In genomic region chr6:141922898-141923297, GRCh38 we compare ENCODE assay signal across 11 cellular contexts.
"Had no signal": no experiment of that assay in that cellular context is flagged by ENCODE, and none has a peak within 500 bp of the region (broad histone marks: within the 10 kb centered on the region; RNA-seq: fewer than 3 reads in every experiment).

No MANE protein-coding gene starts in this region.

- H3K4me3 Mint-ChIP-seq: GM23338, H9, HFFc6 had no signal

- H3K4me1 Mint-ChIP-seq: GM23338, H9 had no signal

- H2AFZ ChIP-seq: GM23248, GM23338 had no signal

- ATAC-seq: GM23338, HCT116 had no signal

- H3K9me3 ChIP-seq: HAP-1 had no signal

- H3K36me3 ChIP-seq: HAP-1 had no signal

- DNase-seq: GM23248, GOT3, H7, H9, HCEC 1CT, HFFc6 had no signal

- H3K27ac ChIP-seq: GM23248 had no signal

- H3K9me3 Mint-ChIP-seq: HFFc6 had no signal

- H3K9ac ChIP-seq: GM23248 had no signal

- H3K4me1 ChIP-seq: HAP-1 had no signal

- H3K4me3 ChIP-seq: GM23248, GM23338, HAP-1 had no signal

- H3K4me2 ChIP-seq: GM23338 had no signal

- H3K27ac Mint-ChIP-seq: GM23338, H9, HFFc6 had no signal

- FAIRE-seq: H1, H54 had no signal
